In genomic region chr22:34004058-34004457, GRCh38 we compare ENCODE assay signal across 21 cellular contexts.
A peak's percentile ranks its signal among the peaks of the same experiment; 100 is the strongest.
DNase-seq lines count a peak whose midpoint lies in the region; FAIRE-seq and TF ChIP-seq lines count a peak whose summit lies in the region.
"Had no signal": no experiment of that assay in that cellular context is flagged by ENCODE, and none has a peak within 500 bp of the region (broad histone marks: within the 10 kb centered on the region; RNA-seq: fewer than 3 reads in every experiment).

No MANE protein-coding gene starts in this region.

- no peaks in the 10 kb centered on the region for H3K4me1 ChIP-seq in H1 (replicated peaks in 1 of 4; ENCODE audit: control insufficient read depth in 3 of 4, insufficient read depth in 4 of 4, low read length in 3 of 4)
- H3K4me1 ChIP-seq: HAP-1 had no signal

- H3K4me3 ChIP-seq in H1 (ENCODE audit: extremely low read depth in 1 of 4, insufficient read depth in 2 of 4, low read depth in 3 of 4, low read length in 4 of 4), result no peak overlapping the region
- H3K4me3 ChIP-seq: GM23338, HAP-1 had no signal

- DNase-seq in NCI-H1092 (lab: John Stamatoyannopoulos, UW), result peak; percentile 31
- peak; percentile 29 for DNase-seq in NCI-H1092 treated with DMSO at 0.1 percent for 48 hours (lab: John Stamatoyannopoulos, UW)
- no peak for DNase-seq in H1 (ENCODE audit: low read depth in 1 of 2, low spot score in 2 of 2)
- peak; percentile 70 for DNase-seq in osteocyte (ENCODE audit: extremely low spot score, unreplicated experiment)
- DNase-seq in activated CD4-positive, alpha-beta T cell treated with anti-CD3 and anti-CD28 coated beads for 1 hour, result no peak
- no peak for DNase-seq in amygdala (lab: John Stamatoyannopoulos, UW)
- no peak for DNase-seq in activated gamma-delta T cell (lab: John Stamatoyannopoulos, UW)
- DNase-seq in hypothalamus (lab: John Stamatoyannopoulos, UW), result no peak
- DNase-seq: C1 segment of cervical spinal cord; Calu3; CD4-positive, alpha-beta memory T cell; COR-L47; DMS53; DMS79 treated with DMSO at 0.1 percent for 48 hours; GF-D8; HFFc6 had no signal

- no peak for TF ChIP-seq CTCF in H1 (IDR thresholded peaks at IDR 0.05; ENCODE audit: control extremely low read depth in 1 of 3, insufficient read depth in 1 of 3, low read depth in 1 of 3, low read length in 3 of 3)
- TF ChIP-seq CTCF in osteocyte (IDR thresholded peaks at IDR 0.05), result no peak

- H2AK5ac ChIP-seq in H1 (ENCODE audit: low read depth, low read length), result 0 out of 2 replicates have a peak overlapping the region, but pooled peaks have one; percentile 13

- no peak overlapping the region for H2BK5ac ChIP-seq in H1 (ENCODE audit: low read depth, low read length)

- TF ChIP-seq POLR2A in H1 (IDR thresholded peaks at IDR 0.05; ENCODE audit: control extremely low read depth in 1 of 2, low read depth in 2 of 2, low read length in 2 of 2), result no peak

- no peak overlapping the region for H3K4me3 Mint-ChIP-seq in osteocyte (ENCODE audit: unreplicated experiment)
- H3K4me3 Mint-ChIP-seq: CD4-positive, alpha-beta memory T cell; GM23338; HFFc6 had no signal

- H3K9me3 ChIP-seq in H1 (ENCODE audit: insufficient read depth in 2 of 2, low read depth in 1 of 2, low read length in 1 of 2), result peaks cover 29 to 32% of the 10 kb centered on the region in 2 experiments
- H3K9me3 ChIP-seq: HAP-1 had no signal

- no peaks in the 10 kb centered on the region; the same call in 1 of the 2 replicates for H3K23me2 ChIP-seq in H1 (ENCODE audit: low read depth, low read length)

- H3K18ac ChIP-seq in H1 (ENCODE audit: extremely low read depth, low read length), result no peak overlapping the region

- H3K36me3 ChIP-seq in H1 (ENCODE audit: control insufficient read depth in 2 of 4, insufficient read depth in 4 of 4, low read length in 3 of 4), result no peaks in the 10 kb centered on the region
- H3K36me3 ChIP-seq: HAP-1 had no signal

- no peaks in the 10 kb centered on the region for H3K79me2 ChIP-seq in H1 (ENCODE audit: control insufficient read depth in 1 of 2, insufficient read depth in 2 of 2, low read length in 2 of 2)

- no peak overlapping the region for H2BK20ac ChIP-seq in H1 (ENCODE audit: low read length)

- H4K5ac ChIP-seq in H1 (ENCODE audit: insufficient read length, low read depth, low read length), result no peak overlapping the region

- no peaks in the 10 kb centered on the region for H3K27me3 ChIP-seq in H1 (replicated peaks in 1 of 4; ENCODE audit: control insufficient read depth in 3 of 4, extremely low read depth in 1 of 4, insufficient read depth in 3 of 4, low read length in 3 of 4)

- no peak overlapping the region for H4K8ac ChIP-seq in H1 (ENCODE audit: extremely low read depth, insufficient read depth, low read length)

- no peak overlapping the region for H4K91ac ChIP-seq in H1 (replicated peaks; ENCODE audit: insufficient read length, low read length)

- H3K4ac ChIP-seq in H1 (replicated peaks; ENCODE audit: insufficient read length, low read depth, low read length), result no peak overlapping the region

- no peak overlapping the region for H3K56ac ChIP-seq in H1 (replicated peaks; ENCODE audit: insufficient read length, low read depth, low read length)

- no peak overlapping the region for H2BK120ac ChIP-seq in H1 (replicated peaks; ENCODE audit: low read depth, low read length)

- H3K27me3 Mint-ChIP-seq in osteocyte (ENCODE audit: unreplicated experiment), result no peaks in the 10 kb centered on the region
- H3K27me3 Mint-ChIP-seq: CD4-positive, alpha-beta memory T cell had no signal

- H3K27ac Mint-ChIP-seq in osteocyte (ENCODE audit: unreplicated experiment), result no peak overlapping the region
- H3K27ac Mint-ChIP-seq: CD4-positive, alpha-beta memory T cell; GM23338; HFFc6 had no signal

- no peak for TF ChIP-seq EP300 in H1 (IDR thresholded peaks at IDR 0.05; ENCODE audit: borderline replicate concordance in 1 of 2, low read depth in 2 of 2, low read length in 2 of 2)

- no peaks in the 10 kb centered on the region for H4K20me1 ChIP-seq in H1 (replicated peaks in 1 of 2; ENCODE audit: control insufficient read depth in 1 of 2, insufficient read depth in 2 of 2, low read length in 2 of 2)

- H3K23ac ChIP-seq in H1 (ENCODE audit: insufficient read length), result no peak overlapping the region

- H3K4me2 ChIP-seq in H1 (ENCODE audit: insufficient read depth in 1 of 2, low read depth in 2 of 2, low read length in 2 of 2), result no peak overlapping the region
- H3K4me2 ChIP-seq: GM23338 had no signal

- no peaks in the 10 kb centered on the region for H3K79me1 ChIP-seq in H1 (ENCODE audit: low read depth, low read length)

- H3K4me1 Mint-ChIP-seq in osteocyte (ENCODE audit: unreplicated experiment), result no peaks in the 10 kb centered on the region
- H3K4me1 Mint-ChIP-seq: CD4-positive, alpha-beta memory T cell; GM23338 had no signal

- no peak overlapping the region for H3K14ac ChIP-seq in H1 (ENCODE audit: insufficient read length)

- no peak overlapping the region for H3K9ac ChIP-seq in H1 (replicated peaks in 1 of 4; ENCODE audit: extremely low read depth in 1 of 4, low read depth in 3 of 4, low read length in 3 of 4)

- H2AFZ ChIP-seq in H1 (ENCODE audit: low read length), result no peak overlapping the region
- H2AFZ ChIP-seq: GM23338 had no signal

- H3K9me3 Mint-ChIP-seq in osteocyte (ENCODE audit: unreplicated experiment), result peaks cover 40% of the 10 kb centered on the region

- H3K27ac ChIP-seq in H1 (ENCODE audit: low read depth, low read length), result no peak overlapping the region

- no peak for TF ChIP-seq RAD21 in H1 (IDR thresholded peaks at IDR 0.05 in 1 of 2, conservative IDR thresholded peaks at IDR 0.05 in 1 of 2; ENCODE audit: low read depth in 2 of 2, low read length in 2 of 2)

- POLR2A ChIA-PET in H1 (lab: Charles Lee; ENCODE audit: partially characterized antibody), result no interaction called here

- 88% methylated on average over 5 of the region's 5 CpGs; no CpG with 5 or more reads in 1 of the 2 experiments for WGBS in H1 (ENCODE audit: extremely low coverage in 1 of 2, insufficient coverage in 1 of 2, insufficient read length in 1 of 2, insufficient replicate concordance in 2 of 2, low coverage in 1 of 2, low lambda C conversion rate in 2 of 2, missing lambda C conversion rate in 1 of 2), 2 experiments

- H2BK15ac ChIP-seq in H1 (ENCODE audit: low read length), result no peak overlapping the region

- CTCF ChIA-PET in H1 (lab: Charles Lee; ENCODE audit: partially characterized antibody), result interaction anchor here (0.7 kb wide), 1 partner anchor 727 kb away, joined by 3 read pairs; no protein-coding TSS in a partner anchor

- FAIRE-seq in H1 (lab: Jason Lieb, UNC), result no peak
- FAIRE-seq: GM12891, GM18507, H54 had no signal

- no peaks in the 10 kb centered on the region for H3K36me3 Mint-ChIP-seq in osteocyte (ENCODE audit: unreplicated experiment)
- H3K36me3 Mint-ChIP-seq: CD4-positive, alpha-beta memory T cell had no signal

- no peak overlapping the region for H2BK12ac ChIP-seq in H1 (ENCODE audit: low read depth, low read length)

TF ChIP-seq in H1, 55 proteins besides CTCF, POLR2A, EP300 and RAD21:
- TF ChIP-seq FOSL1 (IDR thresholded peaks at IDR 0.05; ENCODE audit: insufficient read depth, low read depth, low read length), result no peak
- TF ChIP-seq ATF2 (IDR thresholded peaks at IDR 0.05; ENCODE audit: low read length), result no peak
- no peak for TF ChIP-seq JUND (IDR thresholded peaks at IDR 0.05; ENCODE audit: low read length)
- no peak for TF ChIP-seq EGR1 (IDR thresholded peaks at IDR 0.05; ENCODE audit: borderline replicate concordance, low read depth, low read length)
- no peak for TF ChIP-seq KDM4A (IDR thresholded peaks at IDR 0.05; ENCODE audit: low read depth, low read length, severe bottlenecking)

Comparison
In these comparisons a context has a peak if more than half of its experiments do, and no peak if none do; other contexts are left out.
1. DNase-seq: peak in NCI-H1092 (single experiment), NCI-H1092 treated with DMSO at 0.1 percent for 48 hours (single experiment) and osteocyte (single experiment); none in H1 (0 of 2), activated CD4-positive, alpha-beta T cell treated with anti-CD3 and anti-CD28 coated beads for 1 hour (single experiment), amygdala (0 of 56), activated gamma-delta T cell (single experiment) and hypothalamus (0 of 51).